In genomic region chr17:67403065-67403464, GRCh38 we compare ENCODE assay signal across 18 cellular contexts. TPM values are rescaled to one million over a fixed set of nuclear protein-coding genes. Genes with fewer than 3 reads are reported as not detected.
A peak's percentile ranks its signal among the peaks of the same experiment; 100 is the strongest.
DNase-seq lines count a peak whose midpoint lies in the region; ATAC-seq and TF ChIP-seq lines count a peak whose summit lies in the region.
"Had no signal": no experiment of that assay in that cellular context is flagged by ENCODE, and none has a peak within 500 bp of the region (broad histone marks: within the 10 kb centered on the region; RNA-seq: fewer than 3 reads in every experiment).

No MANE protein-coding gene starts in this region.

- TF ChIP-seq CTCF in CD8-positive, alpha-beta T cell (IDR thresholded peaks at IDR 0.05) = no peak
- no peak for TF ChIP-seq CTCF in activated CD8-positive, alpha-beta T cell treated with anti-CD3 and anti-CD28 coated beads for 36 hours (IDR thresholded peaks at IDR 0.05)
- no peak for TF ChIP-seq CTCF in esophagus muscularis mucosa (IDR thresholded peaks at IDR 0.05)
- no peak for TF ChIP-seq CTCF in right atrium auricular region (IDR thresholded peaks at IDR 0.05)

- H3K4me1 ChIP-seq in CD8-positive, alpha-beta T cell (ENCODE audit: insufficient read depth, low read length) = peaks cover 73% of the 10 kb centered on the region
- H3K4me1 ChIP-seq in naive thymus-derived CD4-positive, alpha-beta T cell (ENCODE audit: control insufficient read depth in 2 of 2, insufficient read depth in 2 of 2, low read length in 2 of 2) = peaks cover 9 to 60% of the 10 kb centered on the region in 2 donors
- H3K4me1 ChIP-seq in esophagus muscularis mucosa = peaks cover 9 to 16% (median 15%) of the 10 kb centered on the region in 4 donors
- peaks cover 0 to 17% of the 10 kb centered on the region in 2 donors for H3K4me1 ChIP-seq in right atrium auricular region
- H3K4me1 ChIP-seq: neural progenitor cell had no signal

- peaks cover 64% of the 10 kb centered on the region for H3K4me1 Mint-ChIP-seq in activated CD4-positive, alpha-beta T cell treated with anti-CD3 and anti-CD28 coated beads, Interleukin-2, amount 10 ng/mL, durations not matched to agents 7 days and 5 days
- H3K4me1 Mint-ChIP-seq in CD8-positive, alpha-beta T cell (ENCODE audit: low read depth) = peaks cover 82% of the 10 kb centered on the region
- peaks cover 80% of the 10 kb centered on the region for H3K4me1 Mint-ChIP-seq in activated CD8-positive, alpha-beta T cell treated with anti-CD3 and anti-CD28 coated beads for 36 hours (ENCODE audit: low read depth)
- peaks cover 42 to 90% (median 81%) of the 10 kb centered on the region in 7 donors for H3K4me1 Mint-ChIP-seq in naive thymus-derived CD4-positive, alpha-beta T cell
- H3K4me1 Mint-ChIP-seq: neural progenitor cell had no signal

- 93% methylated on average over 2 of the region's 2 CpGs for WGBS in esophagus muscularis mucosa

- H3K36me3 Mint-ChIP-seq in activated CD4-positive, alpha-beta T cell treated with anti-CD3 and anti-CD28 coated beads, Interleukin-2, amount 10 ng/mL, durations not matched to agents 7 days and 5 days (ENCODE audit: low read depth) = peaks cover 26% of the 10 kb centered on the region
- peaks cover 20% of the 10 kb centered on the region for H3K36me3 Mint-ChIP-seq in CD8-positive, alpha-beta T cell
- H3K36me3 Mint-ChIP-seq in activated CD8-positive, alpha-beta T cell treated with anti-CD3 and anti-CD28 coated beads for 36 hours (ENCODE audit: low read depth) = peaks cover 28% of the 10 kb centered on the region
- peaks cover 0 to 20% (median 18%) of the 10 kb centered on the region in 5 donors for H3K36me3 Mint-ChIP-seq in naive thymus-derived CD4-positive, alpha-beta T cell

- no peaks in the 10 kb centered on the region for H3K9me3 ChIP-seq in CD8-positive, alpha-beta T cell (ENCODE audit: low read length)
- H3K9me3 ChIP-seq in naive thymus-derived CD4-positive, alpha-beta T cell (ENCODE audit: control insufficient read depth in 2 of 3, low read length in 3 of 3) = no peaks in the 10 kb centered on the region
- H3K9me3 ChIP-seq in esophagus muscularis mucosa = no peaks in the 10 kb centered on the region
- no peaks in the 10 kb centered on the region for H3K9me3 ChIP-seq in right atrium auricular region
- H3K9me3 ChIP-seq: psoas muscle, transverse colon had no signal

- no peaks in the 10 kb centered on the region for H3K27me3 ChIP-seq in CD8-positive, alpha-beta T cell (ENCODE audit: insufficient read depth, low read length)
- H3K27me3 ChIP-seq in naive thymus-derived CD4-positive, alpha-beta T cell (ENCODE audit: control insufficient read depth in 2 of 2, insufficient read depth in 2 of 2, low read length in 2 of 2) = no peaks in the 10 kb centered on the region
- no peaks in the 10 kb centered on the region for H3K27me3 ChIP-seq in esophagus muscularis mucosa
- no peaks in the 10 kb centered on the region for H3K27me3 ChIP-seq in right atrium auricular region
- H3K27me3 ChIP-seq: dorsolateral prefrontal cortex, neural progenitor cell, transverse colon had no signal

- DNase-seq in activated CD4-positive, alpha-beta T cell treated with anti-CD3 and anti-CD28 coated beads, Interleukin-2, amount 10 ng/mL, durations not matched to agents 7 days and 5 days = no peak
- no peak for DNase-seq in activated CD4-positive, alpha-beta T cell treated with anti-CD3 and anti-CD28 coated beads for 4 hours
- no peak for DNase-seq in CD8-positive, alpha-beta T cell
- no peak for DNase-seq in activated CD8-positive, alpha-beta T cell treated with anti-CD3 and anti-CD28 coated beads for 36 hours
- no peak for DNase-seq in naive thymus-derived CD4-positive, alpha-beta T cell
- no peak for DNase-seq in esophagus muscularis mucosa (ENCODE audit: extremely low spot score)
- DNase-seq in SKM-1 treated with dmso at 0.1 percent for 144 hours (lab: John Stamatoyannopoulos, UW; ENCODE audit: unreplicated experiment) = no peak
- DNase-seq in right atrium auricular region (ENCODE audit: low spot score) = no peak
- DNase-seq: dorsolateral prefrontal cortex, erythroblast, left colon, NCI-H1930, NCI-H510A, psoas muscle, SHP77, transverse colon, WERI-Rb-1 had no signal

- no peak for TF ChIP-seq POLR2A in esophagus muscularis mucosa (IDR thresholded peaks at IDR 0.05; ENCODE audit: low read depth)

- peaks cover 3% of the 10 kb centered on the region for H3K9me3 Mint-ChIP-seq in activated CD4-positive, alpha-beta T cell treated with anti-CD3 and anti-CD28 coated beads, Interleukin-2, amount 10 ng/mL, durations not matched to agents 7 days and 5 days
- H3K9me3 Mint-ChIP-seq in CD8-positive, alpha-beta T cell = no peaks in the 10 kb centered on the region
- H3K9me3 Mint-ChIP-seq in activated CD8-positive, alpha-beta T cell treated with anti-CD3 and anti-CD28 coated beads for 36 hours = no peaks in the 10 kb centered on the region
- H3K9me3 Mint-ChIP-seq in naive thymus-derived CD4-positive, alpha-beta T cell = peaks cover 0 to 2% (median 0%) of the 10 kb centered on the region in 11 donors

- peak overlapping the region; percentile 52 for H3K27ac ChIP-seq in CD8-positive, alpha-beta T cell (ENCODE audit: low read depth, low read length)
- peak overlapping the region; percentile 83 for H3K27ac ChIP-seq in naive thymus-derived CD4-positive, alpha-beta T cell (ENCODE audit: low read depth, low read length)
- H3K27ac ChIP-seq in esophagus muscularis mucosa (replicated peaks in 1 of 4) = no peak overlapping the region
- no peak overlapping the region for H3K27ac ChIP-seq in right atrium auricular region
- H3K27ac ChIP-seq: dorsolateral prefrontal cortex, neural progenitor cell, psoas muscle, transverse colon, WERI-Rb-1 had no signal

- no peak for ATAC-seq in CD8-positive, alpha-beta T cell
- ATAC-seq in activated CD8-positive, alpha-beta T cell treated with anti-CD3 and anti-CD28 coated beads for 36 hours = no peak
- ATAC-seq in naive thymus-derived CD4-positive, alpha-beta T cell = no peak
- ATAC-seq: left colon, psoas muscle had no signal

- CTCF ChIA-PET in activated CD4-positive, alpha-beta T cell treated with anti-CD3 and anti-CD28 coated beads, Interleukin-2, amount 10 ng/mL, durations not matched to agents 7 days and 5 days (lab: Charles Lee) = interaction anchor here (1.0 kb wide), 1 partner anchor 30 kb away, joined by 3 read pairs; no protein-coding TSS in a partner anchor
- CTCF ChIA-PET in CD8-positive, alpha-beta T cell (lab: Charles Lee) = interaction anchor here (0.9 to 3.0 kb wide), 4 partner anchors 16 to 72 kb away, joined by 4 to 9 read pairs (median 4); no protein-coding TSS in a partner anchor
- CTCF ChIA-PET in activated CD8-positive, alpha-beta T cell treated with anti-CD3 and anti-CD28 coated beads for 36 hours (lab: Charles Lee) = no interaction called here
- CTCF ChIA-PET in naive thymus-derived CD4-positive, alpha-beta T cell (lab: Charles Lee) = no interaction called here

- no peaks in the 10 kb centered on the region for H3K27me3 Mint-ChIP-seq in activated CD4-positive, alpha-beta T cell treated with anti-CD3 and anti-CD28 coated beads, Interleukin-2, amount 10 ng/mL, durations not matched to agents 7 days and 5 days
- H3K27me3 Mint-ChIP-seq in CD8-positive, alpha-beta T cell (ENCODE audit: low read depth) = no peaks in the 10 kb centered on the region
- H3K27me3 Mint-ChIP-seq in activated CD8-positive, alpha-beta T cell treated with anti-CD3 and anti-CD28 coated beads for 36 hours = no peaks in the 10 kb centered on the region
- no peaks in the 10 kb centered on the region for H3K27me3 Mint-ChIP-seq in naive thymus-derived CD4-positive, alpha-beta T cell

- H3K4me3 ChIP-seq in CD8-positive, alpha-beta T cell (ENCODE audit: low read depth, low read length) = no peak overlapping the region
- no peak overlapping the region for H3K4me3 ChIP-seq in naive thymus-derived CD4-positive, alpha-beta T cell (ENCODE audit: low read length)
- H3K4me3 ChIP-seq in esophagus muscularis mucosa = no peak overlapping the region
- no peak overlapping the region for H3K4me3 ChIP-seq in right atrium auricular region
- H3K4me3 ChIP-seq: dorsolateral prefrontal cortex, neural progenitor cell, psoas muscle, transverse colon had no signal

- no peak for TF ChIP-seq EP300 in esophagus muscularis mucosa (IDR thresholded peaks at IDR 0.05)

- H3K27ac Mint-ChIP-seq in activated CD4-positive, alpha-beta T cell treated with anti-CD3 and anti-CD28 coated beads, Interleukin-2, amount 10 ng/mL, durations not matched to agents 7 days and 5 days = peak overlapping the region; percentile 91
- peak overlapping the region; percentile 92 for H3K27ac Mint-ChIP-seq in CD8-positive, alpha-beta T cell
- H3K27ac Mint-ChIP-seq in activated CD8-positive, alpha-beta T cell treated with anti-CD3 and anti-CD28 coated beads for 36 hours = peak overlapping the region; percentile 90
- peak overlapping the region; percentile 65 to 100 (median 99) for H3K27ac Mint-ChIP-seq in naive thymus-derived CD4-positive, alpha-beta T cell
- H3K27ac Mint-ChIP-seq: neural progenitor cell had no signal

- H3K4me3 Mint-ChIP-seq in activated CD4-positive, alpha-beta T cell treated with anti-CD3 and anti-CD28 coated beads, Interleukin-2, amount 10 ng/mL, durations not matched to agents 7 days and 5 days = no peak overlapping the region
- peak overlapping the region; percentile 63 for H3K4me3 Mint-ChIP-seq in CD8-positive, alpha-beta T cell
- H3K4me3 Mint-ChIP-seq in activated CD8-positive, alpha-beta T cell treated with anti-CD3 and anti-CD28 coated beads for 36 hours = peak overlapping the region; percentile 54
- H3K4me3 Mint-ChIP-seq in naive thymus-derived CD4-positive, alpha-beta T cell = peak overlapping the region; percentile 12 to 88 (median 72)
- H3K4me3 Mint-ChIP-seq: neural progenitor cell had no signal

- intact Hi-C loops in CD8-positive, alpha-beta T cell (cut with DNase I, micrococcal nuclease) = loop anchor here in 1 of 2 experiments (2.0 to 5.0 kb wide), 2 partner anchors 18 to 34 kb away; no protein-coding TSS in a partner anchor
- intact Hi-C loops in activated CD8-positive, alpha-beta T cell treated with anti-CD3 and anti-CD28 coated beads for 36 hours (cut with micrococcal nuclease) = no loop called here
- intact Hi-C loops in naive thymus-derived CD4-positive, alpha-beta T cell (cut with micrococcal nuclease) = loop anchor here in 1 of 2 donors (2.0 kb wide), 1 partner anchor 18 kb away; no protein-coding TSS in a partner anchor
- intact Hi-C loops in esophagus muscularis mucosa (cut with DNase I) = no loop called here

- POLR2A ChIA-PET in activated CD4-positive, alpha-beta T cell treated with anti-CD3 and anti-CD28 coated beads, Interleukin-2, amount 10 ng/mL, durations not matched to agents 7 days and 5 days (lab: Charles Lee) = no interaction called here
- POLR2A ChIA-PET in CD8-positive, alpha-beta T cell (lab: Charles Lee) = interaction anchor here (1.0 to 2.0 kb wide), 2 partner anchors 20 to 38 kb away, joined by 3 to 5 read pairs; no protein-coding TSS in a partner anchor
- POLR2A ChIA-PET in activated CD8-positive, alpha-beta T cell treated with anti-CD3 and anti-CD28 coated beads for 36 hours (lab: Charles Lee) = interaction anchor here (1.2 to 1.4 kb wide), 4 partner anchors 10 to 40 kb away, joined by 3 to 6 read pairs (median 4); no protein-coding TSS in a partner anchor
- POLR2A ChIA-PET in naive thymus-derived CD4-positive, alpha-beta T cell (lab: Charles Lee) = interaction anchor here (1.2 to 3.4 kb wide), 5 partner anchors 16 to 38 kb away, joined by 3 to 20 read pairs (median 5); no protein-coding TSS in a partner anchor

- H3K36me3 ChIP-seq in CD8-positive, alpha-beta T cell (ENCODE audit: insufficient read depth, low read length) = no peaks in the 10 kb centered on the region
- H3K36me3 ChIP-seq in naive thymus-derived CD4-positive, alpha-beta T cell (ENCODE audit: control insufficient read depth in 2 of 3, insufficient read depth in 3 of 3, low read length in 3 of 3) = no peaks in the 10 kb centered on the region
- H3K36me3 ChIP-seq in esophagus muscularis mucosa (no peaks in the 10 kb centered on the region), right atrium auricular region (no peaks in the 10 kb centered on the region)
- H3K36me3 ChIP-seq: neural progenitor cell, transverse colon, WERI-Rb-1 had no signal

RNA-seq across cellular contexts. Expression of gene PITPNC1, which starts 26.0 kb away (rescaled TPM):
- total RNA-seq in activated CD4-positive, alpha-beta T cell treated with anti-CD3 and anti-CD28 coated beads, Interleukin-2, amount 10 ng/mL, durations not matched to agents 7 days and 5 days = 10 to 100 TPM; 57.0 to 67.1 TPM
- 100 to 1,000 TPM; 110 to 111 TPM for total RNA-seq in CD8-positive, alpha-beta T cell
- 10 to 100 TPM; 51.8 to 56.3 TPM for total RNA-seq in activated CD8-positive, alpha-beta T cell treated with anti-CD3 and anti-CD28 coated beads for 36 hours
- total RNA-seq in naive thymus-derived CD4-positive, alpha-beta T cell = 100 to 1,000 TPM in 2 of 5 experiments, 10 to 100 TPM in 3; 53.1 to 108 (median 99.6) TPM
- 100 to 1,000 TPM; 117 to 148 TPM for polyA plus RNA-seq in naive thymus-derived CD4-positive, alpha-beta T cell
- total RNA-seq in esophagus muscularis mucosa (10 to 100 TPM; 14.1 to 35.5 (median 31.8) TPM), right atrium auricular region (10 to 100 TPM; 12.5 to 18.1 TPM)

RNA-seq across cellular contexts. Expression of gene PSMD12, which starts 36.7 kb away (rescaled TPM):
- 10 to 100 TPM; 42.4 to 47.5 TPM for total RNA-seq in activated CD4-positive, alpha-beta T cell treated with anti-CD3 and anti-CD28 coated beads, Interleukin-2, amount 10 ng/mL, durations not matched to agents 7 days and 5 days
- total RNA-seq in CD8-positive, alpha-beta T cell = 10 to 100 TPM; 52.1 to 54.9 TPM
- 10 to 100 TPM; 80.9 to 89.1 TPM for total RNA-seq in activated CD8-positive, alpha-beta T cell treated with anti-CD3 and anti-CD28 coated beads for 36 hours
- total RNA-seq in naive thymus-derived CD4-positive, alpha-beta T cell = 10 to 100 TPM; 35.8 to 54.4 (median 40.5) TPM
- 10 to 100 TPM; 30.4 to 37.1 TPM for polyA plus RNA-seq in naive thymus-derived CD4-positive, alpha-beta T cell
- 10 to 100 TPM; 28.4 to 37.8 (median 30.0) TPM for total RNA-seq in esophagus muscularis mucosa
- total RNA-seq in right atrium auricular region = 10 to 100 TPM; 20.0 to 31.1 TPM

Comparison
In these comparisons a context has a peak if more than half of its experiments do, and no peak if none do; other contexts are left out.
1. H3K27ac ChIP-seq: peak in CD8-positive, alpha-beta T cell (single experiment) and naive thymus-derived CD4-positive, alpha-beta T cell (single experiment); none in esophagus muscularis mucosa (0 of 4) and right atrium auricular region (0 of 2).
2. CTCF ChIA-PET loops: an anchor here in activated CD4-positive, alpha-beta T cell treated with anti-CD3 and anti-CD28 coated beads, Interleukin-2, amount 10 ng/mL, durations not matched to agents 7 days and 5 days (1.0 kb wide) and CD8-positive, alpha-beta T cell (0.9 to 3.0 kb wide); none called in activated CD8-positive, alpha-beta T cell treated with anti-CD3 and anti-CD28 coated beads for 36 hours and naive thymus-derived CD4-positive, alpha-beta T cell.
3. Peak in every context shown above with its lines, with median percentiles within 50 percentile points of each other: H3K27ac Mint-ChIP-seq.